Comparison of ENCODE assay signal across 13 cellular contexts in genomic region chr2:100606332-100606731, GRCh38.
"Had no signal": no experiment of that assay in that cellular context is flagged by ENCODE, and none has a peak within 500 bp of the region (broad histone marks: within the 10 kb centered on the region; RNA-seq: fewer than 3 reads in every experiment).

No MANE protein-coding gene starts in this region.

- H3K36me3 Mint-ChIP-seq: activated naive CD4-positive, alpha-beta T cell treated with anti-CD3 and anti-CD28 coated beads, Interleukin-2, amount 10 ng/mL, durations not matched to agents 7 days and 5 days; stimulated activated effector memory CD8-positive, alpha-beta T cell treated with anti-CD3 and anti-CD28 coated beads, Interleukin-12 subunit alpha, Interleukin-12 subunit beta, amount 100 ng/mL, for 72 hours had no signal

- H3K4me3 ChIP-seq: body of pancreas, gastrocnemius medialis, right atrium auricular region, tibial artery had no signal

- H3K9me3 Mint-ChIP-seq: activated naive CD4-positive, alpha-beta T cell treated with anti-CD3 and anti-CD28 coated beads, Interleukin-2, amount 10 ng/mL, durations not matched to agents 7 days and 5 days; activated T-helper 2 cell treated with anti-CD3 and anti-CD28 coated beads, Interferon-gamma antibody, Interleukin-2, Interleukin-4, amounts not matched to agents 10 μg/mL and 5 μg/mL and 100 μg/mL, durations not matched to agents 14 hours and 24 hours and 36 hours; central memory CD8-positive, alpha-beta T cell; stimulated activated effector memory CD8-positive, alpha-beta T cell treated with anti-CD3 and anti-CD28 coated beads, Interleukin-12 subunit alpha, Interleukin-12 subunit beta, amount 100 ng/mL, for 72 hours had no signal

- H3K27ac Mint-ChIP-seq: activated naive CD4-positive, alpha-beta T cell treated with anti-CD3 and anti-CD28 coated beads, Interleukin-2, amount 10 ng/mL, durations not matched to agents 7 days and 5 days; activated T-helper 2 cell treated with anti-CD3 and anti-CD28 coated beads, Interferon-gamma antibody, Interleukin-2, Interleukin-4, amounts not matched to agents 10 μg/mL and 5 μg/mL and 100 μg/mL, durations not matched to agents 14 hours and 24 hours and 36 hours had no signal

- H3K4me3 Mint-ChIP-seq: activated naive CD4-positive, alpha-beta T cell treated with anti-CD3 and anti-CD28 coated beads, Interleukin-2, amount 10 ng/mL, durations not matched to agents 7 days and 5 days; central memory CD8-positive, alpha-beta T cell; stimulated activated effector memory CD8-positive, alpha-beta T cell treated with anti-CD3 and anti-CD28 coated beads, Interleukin-12 subunit alpha, Interleukin-12 subunit beta, amount 100 ng/mL, for 72 hours had no signal

- DNase-seq: cortex of kidney; effector CD8-positive, alpha-beta T cell; gastrocnemius medialis; kidney; left ventricle myocardium superior; tibial artery had no signal

- H3K4me1 ChIP-seq: body of pancreas had no signal

- H3K36me3 ChIP-seq: gastrocnemius medialis, neutrophil, right atrium auricular region, tibial artery had no signal

- H3K27me3 ChIP-seq: body of pancreas, gastrocnemius medialis, right atrium auricular region had no signal

- H3K9me3 ChIP-seq: body of pancreas, gastrocnemius medialis, neutrophil, right atrium auricular region, tibial artery had no signal

- H3K27ac ChIP-seq: body of pancreas, gastrocnemius medialis, neutrophil, right atrium auricular region, tibial artery had no signal
